1 cellular context compared by ENCODE assay signal in the genomic region with DNA sequence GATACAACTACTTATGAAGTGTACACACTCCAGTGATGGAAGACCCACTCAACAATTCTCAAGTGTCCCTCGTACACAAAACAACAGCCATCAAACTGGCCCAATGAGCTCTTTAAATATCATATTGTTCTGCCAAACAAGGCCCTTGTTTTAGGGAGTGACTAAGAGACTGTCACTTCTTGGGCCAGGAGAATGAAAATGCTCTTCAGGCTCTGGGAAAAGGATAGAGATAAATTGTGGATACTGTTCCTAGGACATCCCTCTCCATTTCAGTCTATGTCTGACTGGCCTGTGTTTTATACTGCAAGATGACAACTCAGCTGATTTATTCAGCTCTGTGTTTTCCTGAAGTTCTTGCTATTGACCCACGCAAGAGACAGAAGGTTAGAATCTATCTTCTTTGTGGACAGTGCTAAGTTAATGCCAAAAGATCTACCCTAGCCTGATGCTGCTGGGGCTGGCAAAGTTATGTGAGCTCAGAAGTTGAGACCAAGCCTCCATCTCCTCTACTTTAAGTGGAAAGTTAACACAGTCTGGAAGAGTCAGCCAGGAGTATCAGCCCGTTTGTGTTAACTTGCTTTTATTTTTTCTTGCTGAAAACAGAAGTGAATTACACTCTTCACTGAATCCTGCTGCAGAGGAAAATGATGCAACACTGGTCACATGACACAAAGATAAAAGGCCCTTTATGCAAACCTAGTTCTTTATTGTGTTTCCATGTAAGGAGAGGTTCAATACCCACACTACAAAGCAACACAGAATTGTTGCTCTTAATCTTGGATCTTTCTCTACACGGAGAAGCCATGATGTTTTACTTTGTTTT.
TF ChIP-seq lines count a peak whose summit lies in the region.

No MANE protein-coding gene starts in this region.

TF ChIP-seq in K562, 482 proteins besides CTCF, POLR2A, EP300 and RAD21 (continued from another document and continues in another):
- TF ChIP-seq, protein P1, sequence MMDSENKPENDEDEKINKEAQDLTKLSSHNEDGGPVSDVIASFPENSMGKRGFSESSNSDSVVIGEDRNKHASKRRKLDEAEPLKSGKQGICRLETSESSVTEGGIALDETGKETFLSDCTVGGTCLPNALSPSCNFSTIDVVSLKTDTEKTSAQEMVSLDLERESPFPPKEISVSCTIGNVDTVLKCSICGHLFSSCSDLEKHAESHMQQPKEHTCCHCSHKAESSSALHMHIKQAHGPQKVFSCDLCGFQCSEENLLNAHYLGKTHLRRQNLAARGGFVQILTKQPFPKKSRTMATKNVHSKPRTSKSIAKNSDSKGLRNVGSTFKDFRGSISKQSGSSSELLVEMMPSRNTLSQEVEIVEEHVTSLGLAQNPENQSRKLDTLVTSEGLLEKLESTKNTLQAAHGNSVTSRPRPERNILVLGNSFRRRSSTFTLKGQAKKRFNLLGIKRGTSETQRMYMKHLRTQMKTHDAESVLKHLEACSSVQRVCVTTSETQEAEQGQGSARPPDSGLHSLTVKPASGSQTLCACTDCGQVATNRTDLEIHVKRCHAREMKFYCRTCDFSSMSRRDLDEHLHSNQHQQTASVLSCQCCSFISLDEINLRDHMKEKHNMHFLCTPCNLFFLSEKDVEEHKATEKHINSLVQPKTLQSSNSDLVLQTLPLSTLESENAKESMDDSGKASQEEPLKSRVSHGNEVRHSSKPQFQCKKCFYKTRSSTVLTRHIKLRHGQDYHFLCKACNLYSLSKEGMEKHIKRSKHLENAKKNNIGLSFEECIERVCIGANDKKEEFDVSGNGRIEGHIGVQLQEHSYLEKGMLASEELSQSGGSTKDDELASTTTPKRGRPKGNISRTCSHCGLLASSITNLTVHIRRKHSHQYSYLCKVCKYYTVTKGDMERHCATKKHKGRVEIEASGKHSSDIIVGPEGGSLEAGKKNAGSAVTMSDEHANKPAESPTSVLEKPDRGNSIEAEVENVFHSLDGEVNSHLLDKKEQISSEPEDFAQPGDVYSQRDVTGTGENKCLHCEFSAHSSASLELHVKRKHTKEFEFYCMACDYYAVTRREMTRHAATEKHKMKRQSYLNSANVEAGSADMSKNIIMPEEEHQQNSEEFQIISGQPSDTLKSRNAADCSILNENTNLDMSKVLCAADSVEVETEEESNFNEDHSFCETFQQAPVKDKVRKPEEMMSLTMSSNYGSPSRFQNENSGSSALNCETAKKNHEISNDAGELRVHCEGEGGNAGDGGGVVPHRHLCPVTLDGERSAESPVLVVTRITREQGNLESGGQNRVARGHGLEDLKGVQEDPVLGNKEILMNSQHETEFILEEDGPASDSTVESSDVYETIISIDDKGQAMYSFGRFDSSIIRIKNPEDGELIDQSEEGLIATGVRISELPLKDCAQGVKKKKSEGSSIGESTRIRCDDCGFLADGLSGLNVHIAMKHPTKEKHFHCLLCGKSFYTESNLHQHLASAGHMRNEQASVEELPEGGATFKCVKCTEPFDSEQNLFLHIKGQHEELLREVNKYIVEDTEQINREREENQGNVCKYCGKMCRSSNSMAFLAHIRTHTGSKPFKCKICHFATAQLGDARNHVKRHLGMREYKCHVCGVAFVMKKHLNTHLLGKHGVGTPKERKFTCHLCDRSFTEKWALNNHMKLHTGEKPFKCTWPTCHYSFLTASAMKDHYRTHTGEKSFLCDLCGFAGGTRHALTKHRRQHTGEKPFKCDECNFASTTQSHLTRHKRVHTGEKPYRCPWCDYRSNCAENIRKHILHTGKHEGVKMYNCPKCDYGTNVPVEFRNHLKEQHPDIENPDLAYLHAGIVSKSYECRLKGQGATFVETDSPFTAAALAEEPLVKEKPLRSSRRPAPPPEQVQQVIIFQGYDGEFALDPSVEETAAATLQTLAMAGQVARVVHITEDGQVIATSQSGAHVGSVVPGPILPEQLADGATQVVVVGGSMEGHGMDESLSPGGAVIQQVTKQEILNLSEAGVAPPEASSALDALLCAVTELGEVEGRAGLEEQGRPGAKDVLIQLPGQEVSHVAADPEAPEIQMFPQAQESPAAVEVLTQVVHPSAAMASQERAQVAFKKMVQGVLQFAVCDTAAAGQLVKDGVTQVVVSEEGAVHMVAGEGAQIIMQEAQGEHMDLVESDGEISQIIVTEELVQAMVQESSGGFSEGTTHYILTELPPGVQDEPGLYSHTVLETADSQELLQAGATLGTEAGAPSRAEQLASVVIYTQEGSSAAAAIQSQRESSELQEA (IDR thresholded peaks at IDR 0.05; ENCODE audit: low read depth): no peak
- no peak for TF ChIP-seq CBX8 (IDR thresholded peaks at IDR 0.05; ENCODE audit: borderline replicate concordance, extremely low read depth, low read depth, low read length, poor library complexity, severe bottlenecking)
- no peak for TF ChIP-seq CBFA2T3 (IDR thresholded peaks at IDR 0.05)
- TF ChIP-seq, protein P2, sequence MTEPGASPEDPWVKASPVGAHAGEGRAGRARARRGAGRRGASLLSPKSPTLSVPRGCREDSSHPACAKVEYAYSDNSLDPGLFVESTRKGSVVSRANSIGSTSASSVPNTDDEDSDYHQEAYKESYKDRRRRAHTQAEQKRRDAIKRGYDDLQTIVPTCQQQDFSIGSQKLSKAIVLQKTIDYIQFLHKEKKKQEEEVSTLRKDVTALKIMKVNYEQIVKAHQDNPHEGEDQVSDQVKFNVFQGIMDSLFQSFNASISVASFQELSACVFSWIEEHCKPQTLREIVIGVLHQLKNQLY (CRISPR knock-in tag; conservative IDR thresholded peaks at IDR 0.05): no peak
- TF ChIP-seq WHSC1 (IDR thresholded peaks at IDR 0.05; ENCODE audit: low read length): no peak
- no peak for TF ChIP-seq NELFE (IDR thresholded peaks at IDR 0.05; ENCODE audit: insufficient read depth, insufficient read length)
- TF ChIP-seq ELF4 (CRISPR knock-in tag; IDR thresholded peaks at IDR 0.05): no peak
- TF ChIP-seq, protein P3, sequence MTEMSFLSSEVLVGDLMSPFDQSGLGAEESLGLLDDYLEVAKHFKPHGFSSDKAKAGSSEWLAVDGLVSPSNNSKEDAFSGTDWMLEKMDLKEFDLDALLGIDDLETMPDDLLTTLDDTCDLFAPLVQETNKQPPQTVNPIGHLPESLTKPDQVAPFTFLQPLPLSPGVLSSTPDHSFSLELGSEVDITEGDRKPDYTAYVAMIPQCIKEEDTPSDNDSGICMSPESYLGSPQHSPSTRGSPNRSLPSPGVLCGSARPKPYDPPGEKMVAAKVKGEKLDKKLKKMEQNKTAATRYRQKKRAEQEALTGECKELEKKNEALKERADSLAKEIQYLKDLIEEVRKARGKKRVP (CRISPR knock-in tag; IDR thresholded peaks at IDR 0.05): peak; percentile 93
- TF ChIP-seq ZNF77 (CRISPR knock-in tag; IDR thresholded peaks at IDR 0.05): no peak
- TF ChIP-seq HNRNPUL1 (IDR thresholded peaks at IDR 0.05; ENCODE audit: low read length): no peak
- no peak for TF ChIP-seq ZNF184 (CRISPR knock-in tag; IDR thresholded peaks at IDR 0.05)
- TF ChIP-seq CREM (IDR thresholded peaks at IDR 0.05; ENCODE audit: low read depth): no peak
- no peak for TF ChIP-seq CHD4 (IDR thresholded peaks at IDR 0.05; ENCODE audit: insufficient read depth, insufficient replicate concordance, low read depth, low read length, poor library complexity, severe bottlenecking)
- no peak for TF ChIP-seq MTF1 (CRISPR knock-in tag; IDR thresholded peaks at IDR 0.05; ENCODE audit: borderline replicate concordance)
- TF ChIP-seq SOX6 (IDR thresholded peaks at IDR 0.05): peak; percentile 27; the same call in 1 of the 2 replicates
- TF ChIP-seq ZNF431 (CRISPR knock-in tag; IDR thresholded peaks at IDR 0.05): no peak
- TF ChIP-seq, protein P4, sequence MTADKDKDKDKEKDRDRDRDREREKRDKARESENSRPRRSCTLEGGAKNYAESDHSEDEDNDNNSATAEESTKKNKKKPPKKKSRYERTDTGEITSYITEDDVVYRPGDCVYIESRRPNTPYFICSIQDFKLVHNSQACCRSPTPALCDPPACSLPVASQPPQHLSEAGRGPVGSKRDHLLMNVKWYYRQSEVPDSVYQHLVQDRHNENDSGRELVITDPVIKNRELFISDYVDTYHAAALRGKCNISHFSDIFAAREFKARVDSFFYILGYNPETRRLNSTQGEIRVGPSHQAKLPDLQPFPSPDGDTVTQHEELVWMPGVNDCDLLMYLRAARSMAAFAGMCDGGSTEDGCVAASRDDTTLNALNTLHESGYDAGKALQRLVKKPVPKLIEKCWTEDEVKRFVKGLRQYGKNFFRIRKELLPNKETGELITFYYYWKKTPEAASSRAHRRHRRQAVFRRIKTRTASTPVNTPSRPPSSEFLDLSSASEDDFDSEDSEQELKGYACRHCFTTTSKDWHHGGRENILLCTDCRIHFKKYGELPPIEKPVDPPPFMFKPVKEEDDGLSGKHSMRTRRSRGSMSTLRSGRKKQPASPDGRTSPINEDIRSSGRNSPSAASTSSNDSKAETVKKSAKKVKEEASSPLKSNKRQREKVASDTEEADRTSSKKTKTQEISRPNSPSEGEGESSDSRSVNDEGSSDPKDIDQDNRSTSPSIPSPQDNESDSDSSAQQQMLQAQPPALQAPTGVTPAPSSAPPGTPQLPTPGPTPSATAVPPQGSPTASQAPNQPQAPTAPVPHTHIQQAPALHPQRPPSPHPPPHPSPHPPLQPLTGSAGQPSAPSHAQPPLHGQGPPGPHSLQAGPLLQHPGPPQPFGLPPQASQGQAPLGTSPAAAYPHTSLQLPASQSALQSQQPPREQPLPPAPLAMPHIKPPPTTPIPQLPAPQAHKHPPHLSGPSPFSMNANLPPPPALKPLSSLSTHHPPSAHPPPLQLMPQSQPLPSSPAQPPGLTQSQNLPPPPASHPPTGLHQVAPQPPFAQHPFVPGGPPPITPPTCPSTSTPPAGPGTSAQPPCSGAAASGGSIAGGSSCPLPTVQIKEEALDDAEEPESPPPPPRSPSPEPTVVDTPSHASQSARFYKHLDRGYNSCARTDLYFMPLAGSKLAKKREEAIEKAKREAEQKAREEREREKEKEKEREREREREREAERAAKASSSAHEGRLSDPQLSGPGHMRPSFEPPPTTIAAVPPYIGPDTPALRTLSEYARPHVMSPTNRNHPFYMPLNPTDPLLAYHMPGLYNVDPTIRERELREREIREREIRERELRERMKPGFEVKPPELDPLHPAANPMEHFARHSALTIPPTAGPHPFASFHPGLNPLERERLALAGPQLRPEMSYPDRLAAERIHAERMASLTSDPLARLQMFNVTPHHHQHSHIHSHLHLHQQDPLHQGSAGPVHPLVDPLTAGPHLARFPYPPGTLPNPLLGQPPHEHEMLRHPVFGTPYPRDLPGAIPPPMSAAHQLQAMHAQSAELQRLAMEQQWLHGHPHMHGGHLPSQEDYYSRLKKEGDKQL (CRISPR knock-in tag; IDR thresholded peaks at IDR 0.05; ENCODE audit: borderline replicate concordance): no peak
- TF ChIP-seq, protein P5, sequence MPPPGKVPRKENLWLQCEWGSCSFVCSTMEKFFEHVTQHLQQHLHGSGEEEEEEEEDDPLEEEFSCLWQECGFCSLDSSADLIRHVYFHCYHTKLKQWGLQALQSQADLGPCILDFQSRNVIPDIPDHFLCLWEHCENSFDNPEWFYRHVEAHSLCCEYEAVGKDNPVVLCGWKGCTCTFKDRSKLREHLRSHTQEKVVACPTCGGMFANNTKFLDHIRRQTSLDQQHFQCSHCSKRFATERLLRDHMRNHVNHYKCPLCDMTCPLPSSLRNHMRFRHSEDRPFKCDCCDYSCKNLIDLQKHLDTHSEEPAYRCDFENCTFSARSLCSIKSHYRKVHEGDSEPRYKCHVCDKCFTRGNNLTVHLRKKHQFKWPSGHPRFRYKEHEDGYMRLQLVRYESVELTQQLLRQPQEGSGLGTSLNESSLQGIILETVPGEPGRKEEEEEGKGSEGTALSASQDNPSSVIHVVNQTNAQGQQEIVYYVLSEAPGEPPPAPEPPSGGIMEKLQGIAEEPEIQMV (tag; conservative IDR thresholded peaks at IDR 0.05; ENCODE audit: low read depth): no peak
- no peak for TF ChIP-seq RFX1 (IDR thresholded peaks at IDR 0.05)
- no peak for TF ChIP-seq TAF9B (IDR thresholded peaks at IDR 0.05; ENCODE audit: partially characterized antibody)
- TF ChIP-seq ADNP (tag; IDR thresholded peaks at IDR 0.05): no peak
- no peak for TF ChIP-seq TEAD2 (tag; IDR thresholded peaks at IDR 0.05)
- no peak for TF ChIP-seq ESRRB (CRISPR knock-in tag; IDR thresholded peaks at IDR 0.05; ENCODE audit: borderline replicate concordance)
- TF ChIP-seq ZEB2 (IDR thresholded peaks at IDR 0.05): no peak
- TF ChIP-seq ELF1 (tag; IDR thresholded peaks at IDR 0.05): no peak
- TF ChIP-seq, protein P6, sequence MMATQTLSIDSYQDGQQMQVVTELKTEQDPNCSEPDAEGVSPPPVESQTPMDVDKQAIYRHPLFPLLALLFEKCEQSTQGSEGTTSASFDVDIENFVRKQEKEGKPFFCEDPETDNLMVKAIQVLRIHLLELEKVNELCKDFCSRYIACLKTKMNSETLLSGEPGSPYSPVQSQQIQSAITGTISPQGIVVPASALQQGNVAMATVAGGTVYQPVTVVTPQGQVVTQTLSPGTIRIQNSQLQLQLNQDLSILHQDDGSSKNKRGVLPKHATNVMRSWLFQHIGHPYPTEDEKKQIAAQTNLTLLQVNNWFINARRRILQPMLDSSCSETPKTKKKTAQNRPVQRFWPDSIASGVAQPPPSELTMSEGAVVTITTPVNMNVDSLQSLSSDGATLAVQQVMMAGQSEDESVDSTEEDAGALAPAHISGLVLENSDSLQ (IDR thresholded peaks at IDR 0.05): no peak
- TF ChIP-seq RBBP5 (IDR thresholded peaks at IDR 0.05; ENCODE audit: borderline replicate concordance, insufficient read depth, low read length, poor library complexity, severe bottlenecking): no peak
- TF ChIP-seq, protein P7, sequence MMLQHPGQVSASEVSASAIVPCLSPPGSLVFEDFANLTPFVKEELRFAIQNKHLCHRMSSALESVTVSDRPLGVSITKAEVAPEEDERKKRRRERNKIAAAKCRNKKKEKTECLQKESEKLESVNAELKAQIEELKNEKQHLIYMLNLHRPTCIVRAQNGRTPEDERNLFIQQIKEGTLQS (IDR thresholded peaks at IDR 0.05): peak; percentile 82
- TF ChIP-seq, protein P7 (CRISPR knock-in tag; conservative IDR thresholded peaks at IDR 0.05): no peak
- no peak for TF ChIP-seq ZNF140 (CRISPR knock-in tag; IDR thresholded peaks at IDR 0.05)
- TF ChIP-seq, protein P8, sequence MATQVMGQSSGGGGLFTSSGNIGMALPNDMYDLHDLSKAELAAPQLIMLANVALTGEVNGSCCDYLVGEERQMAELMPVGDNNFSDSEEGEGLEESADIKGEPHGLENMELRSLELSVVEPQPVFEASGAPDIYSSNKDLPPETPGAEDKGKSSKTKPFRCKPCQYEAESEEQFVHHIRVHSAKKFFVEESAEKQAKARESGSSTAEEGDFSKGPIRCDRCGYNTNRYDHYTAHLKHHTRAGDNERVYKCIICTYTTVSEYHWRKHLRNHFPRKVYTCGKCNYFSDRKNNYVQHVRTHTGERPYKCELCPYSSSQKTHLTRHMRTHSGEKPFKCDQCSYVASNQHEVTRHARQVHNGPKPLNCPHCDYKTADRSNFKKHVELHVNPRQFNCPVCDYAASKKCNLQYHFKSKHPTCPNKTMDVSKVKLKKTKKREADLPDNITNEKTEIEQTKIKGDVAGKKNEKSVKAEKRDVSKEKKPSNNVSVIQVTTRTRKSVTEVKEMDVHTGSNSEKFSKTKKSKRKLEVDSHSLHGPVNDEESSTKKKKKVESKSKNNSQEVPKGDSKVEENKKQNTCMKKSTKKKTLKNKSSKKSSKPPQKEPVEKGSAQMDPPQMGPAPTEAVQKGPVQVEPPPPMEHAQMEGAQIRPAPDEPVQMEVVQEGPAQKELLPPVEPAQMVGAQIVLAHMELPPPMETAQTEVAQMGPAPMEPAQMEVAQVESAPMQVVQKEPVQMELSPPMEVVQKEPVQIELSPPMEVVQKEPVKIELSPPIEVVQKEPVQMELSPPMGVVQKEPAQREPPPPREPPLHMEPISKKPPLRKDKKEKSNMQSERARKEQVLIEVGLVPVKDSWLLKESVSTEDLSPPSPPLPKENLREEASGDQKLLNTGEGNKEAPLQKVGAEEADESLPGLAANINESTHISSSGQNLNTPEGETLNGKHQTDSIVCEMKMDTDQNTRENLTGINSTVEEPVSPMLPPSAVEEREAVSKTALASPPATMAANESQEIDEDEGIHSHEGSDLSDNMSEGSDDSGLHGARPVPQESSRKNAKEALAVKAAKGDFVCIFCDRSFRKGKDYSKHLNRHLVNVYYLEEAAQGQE (CRISPR knock-in tag; IDR thresholded peaks at IDR 0.05; ENCODE audit: low read depth): no peak
- TF ChIP-seq ZFP1 (CRISPR knock-in tag; IDR thresholded peaks at IDR 0.05): no peak
